Comparison of ENCODE assay signal across 11 cellular contexts in the genomic region with DNA sequence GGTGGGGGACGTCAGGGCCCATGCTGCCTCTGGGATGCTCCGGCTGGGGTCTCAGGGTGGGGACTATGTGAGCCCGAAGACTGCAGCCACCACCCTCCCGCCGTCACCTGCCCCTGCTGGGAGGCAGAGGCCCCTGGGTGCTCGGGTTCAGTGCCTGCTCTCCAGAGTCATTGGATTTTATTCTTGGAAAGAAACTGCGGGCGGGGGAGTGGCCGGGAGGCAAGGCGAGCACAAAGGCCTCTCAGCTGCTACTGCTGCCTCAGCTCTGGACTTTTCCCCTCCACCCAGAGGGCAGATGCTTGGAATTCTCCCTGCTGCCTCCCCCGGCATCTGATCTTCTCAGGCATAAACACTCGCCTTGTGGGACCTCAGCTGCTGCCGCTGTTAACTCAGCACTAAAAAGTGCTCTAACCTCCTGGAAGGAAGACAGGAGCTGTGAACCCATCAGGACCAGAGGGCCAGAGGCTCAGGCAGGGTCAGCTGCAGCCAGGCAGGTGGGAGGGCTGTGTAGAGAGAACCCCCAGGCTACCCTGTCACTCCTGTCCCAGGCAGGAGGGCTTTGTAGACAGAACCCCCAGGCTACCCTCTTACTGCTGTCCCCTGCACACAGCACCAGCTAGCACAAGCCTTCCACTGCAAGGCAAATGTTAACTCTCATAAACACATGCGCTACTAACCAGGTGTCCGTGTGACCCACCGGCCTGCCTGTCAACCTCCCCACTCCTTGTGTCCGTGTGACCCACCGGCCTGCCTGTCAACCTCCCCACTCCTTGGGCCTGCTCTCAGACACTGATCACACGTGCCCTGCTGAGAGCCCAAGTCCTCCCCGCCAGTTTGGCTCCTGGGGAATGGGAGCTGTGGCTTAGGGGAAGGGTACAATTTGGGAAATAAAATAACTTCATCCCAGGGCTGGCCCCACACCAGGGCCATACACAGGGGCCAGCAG. TPM values are rescaled to one million over a fixed set of nuclear protein-coding genes. Genes with fewer than 3 reads are reported as not detected.
DNase-seq lines count a peak whose midpoint lies in the region; ATAC-seq and TF ChIP-seq lines count a peak whose summit lies in the region.
"Had no signal": no experiment of that assay in that cellular context is flagged by ENCODE, and none has a peak within 500 bp of the region (broad histone marks: within the 10 kb centered on the region; RNA-seq: fewer than 3 reads in every experiment).

No MANE protein-coding gene starts in this region.

- H3K27ac ChIP-seq in WERI-Rb-1: no peak overlapping the region
- no peak overlapping the region for H3K27ac ChIP-seq in psoas muscle

- WGBS in psoas muscle, 3 donors: 31 to 42% (median 41%) methylated on average over 20 of the region's 20 CpGs

- intact Hi-C loops in psoas muscle (cut with DNase I): no loop called here

- H3K36me3 ChIP-seq in WERI-Rb-1 (no peaks in the 10 kb centered on the region), psoas muscle (ENCODE audit: insufficient read depth in 1 of 2, low read depth in 1 of 2) (no peaks in the 10 kb centered on the region)

- TF ChIP-seq CTCF in WERI-Rb-1 (IDR thresholded peaks at IDR 0.05; ENCODE audit: low read depth, low read length) (no peak), psoas muscle (IDR thresholded peaks at IDR 0.05) (no peak)

- no peak overlapping the region for H3K4me3 ChIP-seq in WERI-Rb-1 (ENCODE audit: low read depth, low read length)
- H3K4me3 ChIP-seq in psoas muscle: no peak overlapping the region

- peak in 2 of 4 donors; percentile 29 to 38 for ATAC-seq in psoas muscle
- ATAC-seq in GM19397 (IDR thresholded peaks at IDR 0.05; ENCODE audit: unreplicated experiment): no peak
- ATAC-seq in GM21367 (IDR thresholded peaks at IDR 0.05; ENCODE audit: unreplicated experiment): no peak

- no peaks in the 10 kb centered on the region for H3K27me3 ChIP-seq in WERI-Rb-1 (ENCODE audit: insufficient read depth, low read depth, severe bottlenecking)
- H3K27me3 ChIP-seq in psoas muscle (ENCODE audit: insufficient read depth in 3 of 3, low read length in 2 of 3): no peaks in the 10 kb centered on the region

- DNase-seq in ELF-1 (ENCODE audit: low read depth, low spot score) (peak; percentile 97), WERI-Rb-1 (peak; percentile 35), hepatic stellate cell (ENCODE audit: low spot score) (peak; percentile 71), psoas muscle (peak; percentile 14 to 43), activated gamma-delta T cell treated with Interleukin-2 at 50 U/mL for 16 hours (no peak)
- DNase-seq in activated naive CD4-positive, alpha-beta T cell treated with anti-CD3 and anti-CD28 coated beads, Interleukin-2, amount 50 U/mL, for 16 hours: no peak
- DNase-seq: activated CD8-positive, alpha-beta memory T cell treated with anti-CD3 and anti-CD28 coated beads for 24 hours; GF-D8 had no signal

- no peaks in the 10 kb centered on the region for H3K4me1 ChIP-seq in psoas muscle

- H3K9me3 ChIP-seq in WERI-Rb-1 (ENCODE audit: severe bottlenecking) (no peaks in the 10 kb centered on the region), psoas muscle (no peaks in the 10 kb centered on the region)

RNA-seq across cellular contexts. Expression of gene FRMD1, which starts 9.4 kb away (rescaled TPM):
- total RNA-seq in psoas muscle: 1 to 10 TPM in 1 of 4 donors, under 1 TPM in 3; 0.17 to 2.9 (median 0.29) TPM
- polyA plus RNA-seq in psoas muscle: under 1 TPM; 0.01 to 0.77 (median 0.14) TPM
- total RNA-seq: OCI-LY7 had no signal

Comparison
In these comparisons a context has a peak if more than half of its experiments do, and no peak if none do; other contexts are left out.
1. DNase-seq: peak in ELF-1 (single experiment), WERI-Rb-1 (single experiment), hepatic stellate cell (single experiment) and psoas muscle (2 of 2); none in activated gamma-delta T cell treated with Interleukin-2 at 50 U/mL for 16 hours (single experiment) and activated naive CD4-positive, alpha-beta T cell treated with anti-CD3 and anti-CD28 coated beads, Interleukin-2, amount 50 U/mL, for 16 hours (single experiment).